In the genomic region with DNA sequence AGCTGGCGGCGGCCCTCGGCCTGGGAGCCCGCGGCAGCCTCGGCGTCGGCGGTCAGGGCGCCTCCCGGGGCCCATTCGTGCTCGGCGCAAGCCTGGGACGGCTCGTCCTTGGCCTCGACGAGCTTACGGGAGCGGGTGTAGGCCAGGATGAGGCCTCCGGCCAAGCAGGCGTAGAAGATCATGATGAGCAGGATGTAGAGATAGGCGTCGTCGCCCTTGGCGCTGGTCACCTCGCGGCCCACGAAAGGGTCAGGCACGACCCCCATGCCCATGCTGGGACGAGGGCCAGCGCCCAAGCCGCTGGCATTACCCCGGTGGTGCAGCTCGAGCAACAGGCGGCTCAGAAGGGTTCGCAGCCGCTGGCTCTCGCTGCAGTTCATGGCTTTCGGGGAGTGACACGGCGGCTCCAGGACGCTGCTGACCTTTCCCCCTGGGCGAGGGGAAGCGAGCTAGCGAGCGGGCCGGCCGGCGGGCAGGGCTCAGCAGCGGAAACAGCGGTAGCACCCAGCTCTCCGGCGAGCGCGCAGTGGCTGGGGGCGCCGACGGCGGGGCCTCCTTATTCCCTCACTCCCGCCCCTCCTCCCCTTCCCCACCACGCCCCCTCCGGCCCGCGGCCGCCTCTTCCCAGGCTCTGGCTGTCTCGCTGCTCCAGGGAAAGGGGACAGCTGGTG, we compare ENCODE assay signal across 11 cellular contexts. TPM values are rescaled to one million over a fixed set of nuclear protein-coding genes. Genes with fewer than 3 reads are reported as not detected.
DNase-seq lines count a peak whose midpoint lies in the region; ATAC-seq and TF ChIP-seq lines count a peak whose summit lies in the region.
"Had no signal": no experiment of that assay in that cellular context is flagged by ENCODE, and none has a peak within 500 bp of the region (broad histone marks: within the 10 kb centered on the region; RNA-seq: fewer than 3 reads in every experiment).

A gene with protein sequence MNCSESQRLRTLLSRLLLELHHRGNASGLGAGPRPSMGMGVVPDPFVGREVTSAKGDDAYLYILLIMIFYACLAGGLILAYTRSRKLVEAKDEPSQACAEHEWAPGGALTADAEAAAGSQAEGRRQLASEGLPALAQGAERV (minus strand): TSS at position 532 of the 671 bp plus-strand sequence. CDS start 152 bp downstream, at position 380.

- no peak within 1 kb of the TSS for H3K27ac Mint-ChIP-seq in endothelial cell (ENCODE audit: unreplicated experiment)
- H3K27ac Mint-ChIP-seq: T-helper 1 cell treated with Interleukin-12 subunit alpha and Interleukin-12 subunit beta and Interleukin-4 antibody, amounts not matched to agents 30 μg/mL and 1 μg/mL, for 36 hours had no signal

- no peak within 1 kb of the TSS for H3K4me3 Mint-ChIP-seq in endothelial cell (ENCODE audit: unreplicated experiment)
- H3K4me3 Mint-ChIP-seq: T-helper 1 cell treated with Interleukin-12 subunit alpha and Interleukin-12 subunit beta and Interleukin-4 antibody, amounts not matched to agents 30 μg/mL and 1 μg/mL, for 36 hours had no signal

- no peak for TF ChIP-seq POLR2A in right lobe of liver (IDR thresholded peaks at IDR 0.05)
- TF ChIP-seq POLR2A in suprapubic skin (IDR thresholded peaks at IDR 0.05) = no peak

- peaks cover 5% of the 10 kb centered on the region for H3K4me1 Mint-ChIP-seq in endothelial cell (ENCODE audit: unreplicated experiment)

- DNase-seq in NCI-H524 treated with DMSO at 0.1 percent for 48 hours (lab: John Stamatoyannopoulos, UW) (peak; percentile 34), endothelial cell (ENCODE audit: low spot score) (peak; percentile 21), right lobe of liver (peak in 2 of 3 donors; percentile 21 to 51), suprapubic skin (ENCODE audit: low spot score in 2 of 2) (no peak), NCI-H526 treated with DMSO at 0.1 percent for 48 hours (lab: John Stamatoyannopoulos, UW) (no peak), NCI-H146 (lab: John Stamatoyannopoulos, UW) (no peak)
- DNase-seq: NCI-H1105 treated with DMSO at 0.1 percent for 48 hours had no signal

- peak in 2 of 4 donors; percentile 22 to 39 for ATAC-seq in right lobe of liver
- ATAC-seq in HG03378 (IDR thresholded peaks at IDR 0.05; ENCODE audit: unreplicated experiment) = no peak

- no peaks in the 10 kb centered on the region for H3K9me3 Mint-ChIP-seq in endothelial cell (ENCODE audit: unreplicated experiment)
- H3K9me3 Mint-ChIP-seq: T-helper 1 cell treated with Interleukin-12 subunit alpha and Interleukin-12 subunit beta and Interleukin-4 antibody, amounts not matched to agents 30 μg/mL and 1 μg/mL, for 36 hours had no signal

- H3K9me3 ChIP-seq in right lobe of liver (no peaks in the 10 kb centered on the region), suprapubic skin (no peaks in the 10 kb centered on the region)
- H3K9me3 ChIP-seq: prostate gland had no signal

- intact Hi-C loops in right lobe of liver (cut with DNase I) = loop anchor here in 1 of 2 donors (10.0 kb wide), 1 partner anchor 130 kb away; no protein-coding TSS in a partner anchor

- H3K27me3 ChIP-seq in right lobe of liver (no peaks in the 10 kb centered on the region), suprapubic skin (no peaks in the 10 kb centered on the region)

- no peaks in the 10 kb centered on the region for H3K36me3 ChIP-seq in right lobe of liver
- no peaks in the 10 kb centered on the region for H3K36me3 ChIP-seq in suprapubic skin
- H3K36me3 ChIP-seq: prostate gland had no signal

- H3K36me3 Mint-ChIP-seq in endothelial cell (ENCODE audit: low read depth, unreplicated experiment) = peaks cover 7% of the 10 kb centered on the region

- 41% methylated on average over 17 of the region's 67 CpGs for WGBS in right lobe of liver (ENCODE audit: insufficient coverage, low coverage, low lambda C conversion rate, missing lambda C conversion rate)
- WGBS in suprapubic skin = 32% methylated on average over 20 of the region's 67 CpGs

- H3K4me1 ChIP-seq in right lobe of liver (no peaks in the 10 kb centered on the region), suprapubic skin (peaks cover 2% of the 10 kb centered on the region)
- H3K4me1 ChIP-seq: prostate gland had no signal

- TF ChIP-seq EP300 in suprapubic skin (IDR thresholded peaks at IDR 0.05) = no peak

- TF ChIP-seq CTCF in endothelial cell (IDR thresholded peaks at IDR 0.05; ENCODE audit: unreplicated experiment) (no peak), right lobe of liver (IDR thresholded peaks at IDR 0.05) (no peak), suprapubic skin (IDR thresholded peaks at IDR 0.05) (no peak)

- no peak within 1 kb of the TSS for H3K27ac ChIP-seq in right lobe of liver
- no peak within 1 kb of the TSS for H3K27ac ChIP-seq in suprapubic skin
- H3K27ac ChIP-seq: epithelial cell of prostate, prostate gland had no signal

- H3K27me3 Mint-ChIP-seq in endothelial cell (ENCODE audit: unreplicated experiment) = peaks cover 4% of the 10 kb centered on the region

- H3K4me3 ChIP-seq in right lobe of liver = no peak within 1 kb of the TSS
- H3K4me3 ChIP-seq in suprapubic skin = peak within 1 kb of the TSS; percentile 39
- H3K4me3 ChIP-seq: prostate gland had no signal

RNA-seq across cellular contexts. Expression of the gene that starts here (rescaled TPM):
- total RNA-seq in endothelial cell (ENCODE audit: unreplicated experiment) (9.4 TPM), right lobe of liver (under 1 TPM in 2 of 6 experiments, not detected in 4; 0.16 to 0.27 TPM), suprapubic skin (under 1 TPM in 2 of 4 donors, not detected in 2; 0.34 to 0.42 TPM)
- total RNA-seq: prostate gland had no signal

Comparison
In these comparisons a context has a peak if more than half of its experiments do, and no peak if none do; other contexts are left out.
1. Peak in DNase-seq in right lobe of liver; RNA of the gene not detected or under 1 TPM.
2. DNase-seq: peak in NCI-H524 treated with DMSO at 0.1 percent for 48 hours (single experiment) and endothelial cell (single experiment); none in suprapubic skin (0 of 2), NCI-H526 treated with DMSO at 0.1 percent for 48 hours (single experiment) and NCI-H146 (single experiment).